Comparison of ENCODE assay signal across 26 cellular contexts in the genomic region with DNA sequence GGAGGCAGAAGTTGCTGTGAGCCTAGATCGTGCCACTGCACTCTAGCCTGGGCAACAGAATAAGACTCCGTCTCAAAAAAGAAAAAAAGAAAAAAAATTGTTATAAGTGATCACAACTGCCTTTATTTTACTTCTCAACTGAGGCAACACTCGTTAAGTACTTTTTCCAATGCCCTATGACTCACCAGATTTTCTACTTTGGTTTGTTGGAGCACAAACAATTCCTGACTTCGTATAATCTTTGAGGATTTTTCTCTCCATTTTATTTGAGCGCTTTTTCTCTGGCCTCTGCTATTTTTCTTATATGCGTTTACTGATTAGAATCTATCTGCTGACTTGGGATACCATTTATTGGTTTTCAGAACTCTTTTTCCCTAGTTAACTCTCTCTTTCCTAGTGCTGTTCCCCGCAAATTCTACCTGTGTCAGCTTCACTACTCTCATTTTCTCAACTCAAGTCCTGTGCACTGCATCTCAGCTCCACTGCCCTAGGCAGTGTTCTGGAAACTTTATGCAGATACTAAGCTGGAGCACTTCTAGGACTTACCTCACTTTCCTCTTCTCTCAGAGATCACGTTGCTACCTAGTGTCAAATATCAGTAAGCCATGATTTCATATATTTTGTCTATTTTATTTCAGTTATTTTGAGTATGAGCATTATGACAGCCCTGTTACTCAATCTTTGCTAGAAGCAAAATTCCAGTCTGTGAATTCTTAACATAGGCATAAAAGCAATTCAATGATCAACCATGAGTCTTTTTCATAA.
DNase-seq lines count a peak whose midpoint lies in the region; ATAC-seq and TF ChIP-seq lines count a peak whose summit lies in the region.
"Had no signal": no experiment of that assay in that cellular context is flagged by ENCODE, and none has a peak within 500 bp of the region (broad histone marks: within the 10 kb centered on the region; RNA-seq: fewer than 3 reads in every experiment).

No MANE protein-coding gene starts in this region.

- no peaks in the 10 kb centered on the region for H3K4me1 ChIP-seq in breast epithelium

- ATAC-seq in HG03139 (IDR thresholded peaks at IDR 0.05; ENCODE audit: unreplicated experiment) = no peak
- ATAC-seq in HG03469 (IDR thresholded peaks at IDR 0.05; ENCODE audit: unreplicated experiment) = no peak
- no peak for ATAC-seq in HG03039 (IDR thresholded peaks at IDR 0.05; ENCODE audit: unreplicated experiment)
- ATAC-seq: activated CD8-positive, alpha-beta memory T cell treated with anti-CD3 and anti-CD28 coated beads, Interleukin-2, amount 10 ng/mL, durations not matched to agents 7 days and 5 days; activated T-cell treated with anti-CD3 and anti-CD28 coated beads, Interleukin-2, amount 50 U/mL, for 72 hours; natural killer cell treated with Interleukin-12 subunit alpha and Interleukin-12 subunit beta and Interleukin-15 and Interleukin-18, amount 100 ng/mL, for 72 hours; sciatic nerve had no signal

- BruUV-seq in MCF 10A (replicated peaks; lab: Mats Ljungman, UMichigan) = no TSS peak

- H3K36me3 Mint-ChIP-seq in MCF 10A (ENCODE audit: insufficient read depth, unreplicated experiment) = no peaks in the 10 kb centered on the region
- no peaks in the 10 kb centered on the region for H3K36me3 Mint-ChIP-seq in mesothelial cell of epicardium
- H3K36me3 Mint-ChIP-seq: activated CD8-positive, alpha-beta memory T cell treated with anti-CD3 and anti-CD28 coated beads, Interleukin-2, amount 10 ng/mL, durations not matched to agents 7 days and 5 days; CD4-positive, CD25-positive, alpha-beta regulatory T cell; natural killer cell treated with Interleukin-12 subunit alpha and Interleukin-12 subunit beta and Interleukin-15 and Interleukin-18, amount 100 ng/mL, for 72 hours had no signal

- H3K27ac ChIP-seq in breast epithelium = no peak overlapping the region
- H3K27ac ChIP-seq: 22Rv1, SK-N-MC had no signal

- TF ChIP-seq CTCF in MCF 10A (IDR thresholded peaks at IDR 0.05; ENCODE audit: unreplicated experiment) (no peak), breast epithelium (IDR thresholded peaks at IDR 0.05) (no peak), mesothelial cell of epicardium (IDR thresholded peaks at IDR 0.05; ENCODE audit: unreplicated experiment) (no peak)

- no peak for TF ChIP-seq POLR2A in breast epithelium (IDR thresholded peaks at IDR 0.05)

- H3K27ac Mint-ChIP-seq in MCF 10A (ENCODE audit: low read depth, unreplicated experiment) (peak overlapping the region; percentile 13), mesothelial cell of epicardium (peak overlapping the region; percentile 28)
- H3K27ac Mint-ChIP-seq: activated CD4-positive, alpha-beta T cell treated with anti-CD3 and anti-CD28 coated beads, Interleukin-2, amount 10 ng/mL, durations not matched to agents 7 days and 5 days; activated CD8-positive, alpha-beta memory T cell treated with anti-CD3 and anti-CD28 coated beads, Interleukin-2, amount 10 ng/mL, durations not matched to agents 7 days and 5 days; activated naive CD4-positive, alpha-beta T cell treated with anti-CD3 and anti-CD28 coated beads for 36 hours; activated T-cell treated with anti-CD3 and anti-CD28 coated beads, Interleukin-2, amount 50 U/mL, for 72 hours; CD4-positive, CD25-positive, alpha-beta regulatory T cell; natural killer cell treated with Interleukin-12 subunit alpha and Interleukin-12 subunit beta and Interleukin-15 and Interleukin-18, amount 100 ng/mL, for 72 hours; stimulated activated naive CD8-positive, alpha-beta T cell treated with anti-CD3 and anti-CD28 coated beads, Interleukin-15, Interleukin-2, amounts not matched to agents 100 ng/mL and 50 ng/mL, for 24 hours; T-helper 2 cell treated with Interferon-gamma antibody and Interleukin-4, amounts not matched to agents 5 μg/mL and 100 μg/mL, for 36 hours had no signal

- peaks cover 12% of the 10 kb centered on the region for H3K4me1 Mint-ChIP-seq in MCF 10A (ENCODE audit: insufficient read depth, unreplicated experiment)
- H3K4me1 Mint-ChIP-seq in mesothelial cell of epicardium = peaks cover 7% of the 10 kb centered on the region
- H3K4me1 Mint-ChIP-seq: activated CD4-positive, alpha-beta T cell treated with anti-CD3 and anti-CD28 coated beads, Interleukin-2, amount 10 ng/mL, durations not matched to agents 7 days and 5 days; activated CD8-positive, alpha-beta memory T cell treated with anti-CD3 and anti-CD28 coated beads, Interleukin-2, amount 10 ng/mL, durations not matched to agents 7 days and 5 days; CD4-positive, CD25-positive, alpha-beta regulatory T cell had no signal

- H3K27me3 Mint-ChIP-seq in MCF 10A (ENCODE audit: insufficient read depth, unreplicated experiment) (no peaks in the 10 kb centered on the region), mesothelial cell of epicardium (ENCODE audit: low read depth) (no peaks in the 10 kb centered on the region)
- H3K27me3 Mint-ChIP-seq: activated CD4-positive, alpha-beta T cell treated with anti-CD3 and anti-CD28 coated beads, Interleukin-2, amount 10 ng/mL, durations not matched to agents 7 days and 5 days; CD4-positive, CD25-positive, alpha-beta regulatory T cell; natural killer cell treated with Interleukin-12 subunit alpha and Interleukin-12 subunit beta and Interleukin-15 and Interleukin-18, amount 100 ng/mL, for 72 hours had no signal

- no peaks in the 10 kb centered on the region for H3K9me3 ChIP-seq in breast epithelium

- no peak overlapping the region for H3K4me3 Mint-ChIP-seq in MCF 10A (ENCODE audit: unreplicated experiment)
- no peak overlapping the region for H3K4me3 Mint-ChIP-seq in mesothelial cell of epicardium
- H3K4me3 Mint-ChIP-seq: activated CD4-positive, alpha-beta T cell treated with anti-CD3 and anti-CD28 coated beads, Interleukin-2, amount 10 ng/mL, durations not matched to agents 7 days and 5 days; activated CD8-positive, alpha-beta memory T cell treated with anti-CD3 and anti-CD28 coated beads, Interleukin-2, amount 10 ng/mL, durations not matched to agents 7 days and 5 days; activated naive CD4-positive, alpha-beta T cell treated with anti-CD3 and anti-CD28 coated beads for 36 hours; activated T-cell treated with anti-CD3 and anti-CD28 coated beads, Interleukin-2, amount 50 U/mL, for 72 hours; CD4-positive, CD25-positive, alpha-beta regulatory T cell; natural killer cell treated with Interleukin-12 subunit alpha and Interleukin-12 subunit beta and Interleukin-15 and Interleukin-18, amount 100 ng/mL, for 72 hours; stimulated activated naive CD8-positive, alpha-beta T cell treated with anti-CD3 and anti-CD28 coated beads, Interleukin-15, Interleukin-2, amounts not matched to agents 100 ng/mL and 50 ng/mL, for 24 hours; T-helper 2 cell treated with Interferon-gamma antibody and Interleukin-4, amounts not matched to agents 5 μg/mL and 100 μg/mL, for 36 hours had no signal

- no peaks in the 10 kb centered on the region for H3K9me3 Mint-ChIP-seq in MCF 10A (ENCODE audit: unreplicated experiment)
- peaks cover 16% of the 10 kb centered on the region for H3K9me3 Mint-ChIP-seq in mesothelial cell of epicardium
- H3K9me3 Mint-ChIP-seq: activated CD4-positive, alpha-beta T cell treated with anti-CD3 and anti-CD28 coated beads, Interleukin-2, amount 10 ng/mL, durations not matched to agents 7 days and 5 days; activated naive CD4-positive, alpha-beta T cell treated with anti-CD3 and anti-CD28 coated beads for 36 hours; T-helper 2 cell treated with Interferon-gamma antibody and Interleukin-4, amounts not matched to agents 5 μg/mL and 100 μg/mL, for 36 hours had no signal

- intact Hi-C loops in MCF 10A (cut with micrococcal nuclease) = no loop called here
- intact Hi-C loops in breast epithelium (cut with DNase I; ENCODE audit: low total_unique reads) = no loop called here

- CTCF ChIA-PET in MCF 10A (lab: Yijun Ruan, JAX) = no interaction called here

- no peaks in the 10 kb centered on the region for H3K36me3 ChIP-seq in breast epithelium

- DNase-seq in MCF 10A (ENCODE audit: unreplicated experiment) (peak; percentile 1), breast epithelium (ENCODE audit: low spot score in 2 of 2) (no peak), dedifferentiated amniotic fluid mesenchymal stem cell (ENCODE audit: extremely low spot score) (peak; percentile 63), mesothelial cell of epicardium (ENCODE audit: low spot score in 2 of 2, unreplicated experiment in 2 of 2) (no peak), ureter (ENCODE audit: low spot score) (no peak)
- DNase-seq: activated CD4-positive, alpha-beta T cell treated with anti-CD3 and anti-CD28 coated beads, Interleukin-2, amount 10 ng/mL, durations not matched to agents 7 days and 5 days; activated CD8-positive, alpha-beta memory T cell treated with anti-CD3 and anti-CD28 coated beads, Interleukin-2, amount 10 ng/mL, durations not matched to agents 7 days and 5 days; activated naive CD4-positive, alpha-beta T cell treated with anti-CD3 and anti-CD28 coated beads for 36 hours; activated T-cell treated with anti-CD3 and anti-CD28 coated beads, Interleukin-2, amount 50 U/mL, for 72 hours; aorta; caudate nucleus; CD4-positive, CD25-positive, alpha-beta regulatory T cell; DMS 273 treated with DMSO at 0.1 percent for 48 hours; NCI-H1048; NCI-H1930; NCI-H526 treated with DMSO at 0.1 percent for 48 hours; RPMI8226 had no signal

- no peaks in the 10 kb centered on the region for H3K27me3 ChIP-seq in breast epithelium

- H3K4me3 ChIP-seq in breast epithelium = no peak overlapping the region
- H3K4me3 ChIP-seq: SK-N-MC had no signal

- POLR2A ChIA-PET in MCF 10A (lab: Yijun Ruan, JAX) = interaction anchor here (0.7 kb wide), 1 partner anchor 420 kb away, joined by 3 read pairs; no protein-coding TSS in a partner anchor

Comparison
In these comparisons a context has a peak if more than half of its experiments do, and no peak if none do; other contexts are left out.
1. DNase-seq: peak in MCF 10A (single experiment) and dedifferentiated amniotic fluid mesenchymal stem cell (single experiment); none in breast epithelium (0 of 2), mesothelial cell of epicardium (0 of 2) and ureter (single experiment).